Comparison of ENCODE assay signal across 8 cellular contexts in genomic region chr15:100114100-100114499, GRCh38.
DNase-seq lines count a peak whose midpoint lies in the region; ATAC-seq and TF ChIP-seq lines count a peak whose summit lies in the region.

No MANE protein-coding gene starts in this region.

- in situ Hi-C loops in HAP-1 (cut with MboI; ENCODE audit: low sequenced_read_pairs): no loop called here
- in situ Hi-C loops in gastrocnemius medialis (cut with MboI; ENCODE audit: low sequenced_read_pairs in 4 of 4): no loop called here

- peak; percentile 12 to 48 for DNase-seq in HAP-1 (ENCODE audit: low spot score in 2 of 2)
- DNase-seq in left ventricle myocardium superior: peak; percentile 82
- no peak for DNase-seq in gastrocnemius medialis
- DNase-seq in activated T-helper 1 cell treated with anti-CD3 and anti-CD28 coated beads, Interleukin-12 subunit alpha, Interleukin-12 subunit beta, Interleukin-2, Interleukin-4 antibody, amounts not matched to agents 30 ng/mL and 10 ng/mL and 1 ng/mL, durations not matched to agents 14 hours and 24 hours and 36 hours (ENCODE audit: low spot score): no peak
- no peak for DNase-seq in RWPE1 (ENCODE audit: low spot score)

- H3K36me3 Mint-ChIP-seq in activated T-helper 1 cell treated with anti-CD3 and anti-CD28 coated beads, Interleukin-12 subunit alpha, Interleukin-12 subunit beta, Interleukin-2, Interleukin-4 antibody, amounts not matched to agents 30 ng/mL and 10 ng/mL and 1 ng/mL, durations not matched to agents 14 hours and 24 hours and 36 hours (ENCODE audit: low read depth): no peaks in the 10 kb centered on the region

- peaks cover 4% of the 10 kb centered on the region for H3K9me3 Mint-ChIP-seq in activated T-helper 1 cell treated with anti-CD3 and anti-CD28 coated beads, Interleukin-12 subunit alpha, Interleukin-12 subunit beta, Interleukin-2, Interleukin-4 antibody, amounts not matched to agents 30 ng/mL and 10 ng/mL and 1 ng/mL, durations not matched to agents 14 hours and 24 hours and 36 hours

- peak in 1 of 2 donors; percentile 16 for TF ChIP-seq POLR2A in gastrocnemius medialis (IDR thresholded peaks at IDR 0.05)

- peaks cover 25% of the 10 kb centered on the region for H3K4me1 Mint-ChIP-seq in activated T-helper 1 cell treated with anti-CD3 and anti-CD28 coated beads, Interleukin-12 subunit alpha, Interleukin-12 subunit beta, Interleukin-2, Interleukin-4 antibody, amounts not matched to agents 30 ng/mL and 10 ng/mL and 1 ng/mL, durations not matched to agents 14 hours and 24 hours and 36 hours (ENCODE audit: low read depth)

- H3K9me3 ChIP-seq in HAP-1 (no peaks in the 10 kb centered on the region), gastrocnemius medialis (no peaks in the 10 kb centered on the region)

- peak; percentile 89 for ATAC-seq in left ventricle myocardium superior
- ATAC-seq in gastrocnemius medialis: peak; percentile 43 to 49
- no peak for ATAC-seq in HG03521 (IDR thresholded peaks at IDR 0.05; ENCODE audit: unreplicated experiment)
- no peak for ATAC-seq in GM18907 (IDR thresholded peaks at IDR 0.05; ENCODE audit: unreplicated experiment)

- H3K27ac Mint-ChIP-seq in activated T-helper 1 cell treated with anti-CD3 and anti-CD28 coated beads, Interleukin-12 subunit alpha, Interleukin-12 subunit beta, Interleukin-2, Interleukin-4 antibody, amounts not matched to agents 30 ng/mL and 10 ng/mL and 1 ng/mL, durations not matched to agents 14 hours and 24 hours and 36 hours: no peak overlapping the region

- POLR2A ChIA-PET in RWPE1 (lab: Yijun Ruan, JAX; ENCODE audit: low non-redundant PET): no interaction called here

- CTCF ChIA-PET in RWPE1 (lab: Yijun Ruan, JAX): interaction anchor here (1.7 kb wide), 1 partner anchor 225 kb away, joined by 5 read pairs; no protein-coding TSS in a partner anchor

- no peak overlapping the region for H3K4me3 ChIP-seq in HAP-1
- H3K4me3 ChIP-seq in gastrocnemius medialis: peak overlapping the region; percentile 12 to 29 (median 16)

- H3K27me3 ChIP-seq in HAP-1 (ENCODE audit: low read depth) (no peaks in the 10 kb centered on the region), gastrocnemius medialis (no peaks in the 10 kb centered on the region)

- peaks cover 5% of the 10 kb centered on the region for H3K4me1 ChIP-seq in HAP-1
- peaks cover 37 to 38% of the 10 kb centered on the region in 2 donors for H3K4me1 ChIP-seq in gastrocnemius medialis

- H3K27ac ChIP-seq in angular gyrus (ENCODE audit: low read depth, low read length) (peak overlapping the region; percentile 79), gastrocnemius medialis (peak overlapping the region; percentile 51 to 63 (median 60)), RWPE1 (no peak overlapping the region)

- TF ChIP-seq CTCF in gastrocnemius medialis (IDR thresholded peaks at IDR 0.05 in 4 of 5, conservative IDR thresholded peaks at IDR 0.05 in 1 of 5) (no peak), RWPE1 (conservative IDR thresholded peaks at IDR 0.05; ENCODE audit: low read depth) (no peak)

- intact Hi-C loops in left ventricle myocardium superior (cut with micrococcal nuclease): no loop called here
- intact Hi-C loops in gastrocnemius medialis (cut with DNase I; ENCODE audit: low total_unique reads): no loop called here
- intact Hi-C loops in activated T-helper 1 cell treated with anti-CD3 and anti-CD28 coated beads, Interleukin-12 subunit alpha, Interleukin-12 subunit beta, Interleukin-2, Interleukin-4 antibody, amounts not matched to agents 30 ng/mL and 10 ng/mL and 1 ng/mL, durations not matched to agents 14 hours and 24 hours and 36 hours (cut with micrococcal nuclease): no loop called here

- H3K36me3 ChIP-seq in HAP-1 (replicated peaks) (no peaks in the 10 kb centered on the region), gastrocnemius medialis (peaks cover 0 to 4% of the 10 kb centered on the region in 2 donors)

- no peak overlapping the region for H3K4me3 Mint-ChIP-seq in activated T-helper 1 cell treated with anti-CD3 and anti-CD28 coated beads, Interleukin-12 subunit alpha, Interleukin-12 subunit beta, Interleukin-2, Interleukin-4 antibody, amounts not matched to agents 30 ng/mL and 10 ng/mL and 1 ng/mL, durations not matched to agents 14 hours and 24 hours and 36 hours

- H3K27me3 Mint-ChIP-seq in activated T-helper 1 cell treated with anti-CD3 and anti-CD28 coated beads, Interleukin-12 subunit alpha, Interleukin-12 subunit beta, Interleukin-2, Interleukin-4 antibody, amounts not matched to agents 30 ng/mL and 10 ng/mL and 1 ng/mL, durations not matched to agents 14 hours and 24 hours and 36 hours (ENCODE audit: insufficient read depth): peaks cover 2% of the 10 kb centered on the region

Comparison
In these comparisons a context has a peak if more than half of its experiments do, and no peak if none do; other contexts are left out.
1. DNase-seq: peak in HAP-1 (2 of 2) and left ventricle myocardium superior (single experiment); none in gastrocnemius medialis (0 of 2), activated T-helper 1 cell treated with anti-CD3 and anti-CD28 coated beads, Interleukin-12 subunit alpha, Interleukin-12 subunit beta, Interleukin-2, Interleukin-4 antibody, amounts not matched to agents 30 ng/mL and 10 ng/mL and 1 ng/mL, durations not matched to agents 14 hours and 24 hours and 36 hours (single experiment) and RWPE1 (single experiment).
2. ATAC-seq: peak in left ventricle myocardium superior (single experiment) and gastrocnemius medialis (2 of 2); none in HG03521 (single experiment) and GM18907 (single experiment).